In genomic region chr22:48365386-48365785, GRCh38 we compare ENCODE assay signal across 22 cellular contexts.
"Had no signal": no experiment of that assay in that cellular context is flagged by ENCODE, and none has a peak within 500 bp of the region (broad histone marks: within the 10 kb centered on the region; RNA-seq: fewer than 3 reads in every experiment).

No MANE protein-coding gene starts in this region.

- H3K36me3 Mint-ChIP-seq: naive thymus-derived CD4-positive, alpha-beta T cell; stimulated activated memory B cell treated with anti-CD40 and anti-IgM and Interleukin-4, amounts not matched to agents 10 μg/mL and 1 μg/mL and 100 μg/mL, for 72 hours had no signal

- H3K27me3 ChIP-seq: colonic mucosa, testis, tibial nerve had no signal

- H3K4me3 Mint-ChIP-seq: endodermal cell; naive thymus-derived CD4-positive, alpha-beta T cell; neural crest cell; stimulated activated memory B cell treated with anti-CD40 and anti-IgM and Interleukin-4, amounts not matched to agents 10 μg/mL and 1 μg/mL and 100 μg/mL, for 72 hours; stimulated activated naive CD8-positive, alpha-beta T cell treated with anti-CD3 and anti-CD28 coated beads, Interleukin-15, Interleukin-2, amounts not matched to agents 100 ng/mL and 50 ng/mL, for 24 hours had no signal

- H3K4me1 Mint-ChIP-seq: naive thymus-derived CD4-positive, alpha-beta T cell; stimulated activated memory B cell treated with anti-CD40 and anti-IgM and Interleukin-4, amounts not matched to agents 10 μg/mL and 1 μg/mL and 100 μg/mL, for 72 hours had no signal

- H3K36me3 ChIP-seq: colonic mucosa, spleen, tibial nerve had no signal

- H2AFZ ChIP-seq: hepatocyte, parathyroid adenoma had no signal

- ATAC-seq: left colon; naive thymus-derived CD4-positive, alpha-beta T cell; psoas muscle; sciatic nerve; stimulated activated memory B cell treated with anti-CD40 and anti-IgM and Interleukin-4, amounts not matched to agents 10 μg/mL and 1 μg/mL and 100 μg/mL, for 72 hours had no signal

- H3K4me2 ChIP-seq: hepatocyte had no signal

- H3K9ac ChIP-seq: parathyroid adenoma had no signal

- H3K9me3 ChIP-seq: colonic mucosa, psoas muscle, spleen, testis, tibial nerve had no signal

- FAIRE-seq: endothelial cell of umbilical vein had no signal

- H3K27me3 Mint-ChIP-seq: stimulated activated naive CD8-positive, alpha-beta T cell treated with anti-CD3 and anti-CD28 coated beads, Interleukin-15, Interleukin-2, amounts not matched to agents 100 ng/mL and 50 ng/mL, for 24 hours had no signal

- H3K9me3 Mint-ChIP-seq: endodermal cell; neural crest cell; stimulated activated memory B cell treated with anti-CD40 and anti-IgM and Interleukin-4, amounts not matched to agents 10 μg/mL and 1 μg/mL and 100 μg/mL, for 72 hours; stimulated activated naive CD8-positive, alpha-beta T cell treated with anti-CD3 and anti-CD28 coated beads, Interleukin-15, Interleukin-2, amounts not matched to agents 100 ng/mL and 50 ng/mL, for 24 hours had no signal

- H3K4me3 ChIP-seq: colonic mucosa, hepatocyte, psoas muscle, spleen, testis, tibial nerve had no signal

- H3K27ac Mint-ChIP-seq: endodermal cell; naive thymus-derived CD4-positive, alpha-beta T cell; stimulated activated memory B cell treated with anti-CD40 and anti-IgM and Interleukin-4, amounts not matched to agents 10 μg/mL and 1 μg/mL and 100 μg/mL, for 72 hours; stimulated activated naive CD8-positive, alpha-beta T cell treated with anti-CD3 and anti-CD28 coated beads, Interleukin-15, Interleukin-2, amounts not matched to agents 100 ng/mL and 50 ng/mL, for 24 hours had no signal

- H3K27ac ChIP-seq: colonic mucosa, hepatocyte, parathyroid adenoma, psoas muscle, spleen, testis, tibial nerve had no signal

- H3K79me2 ChIP-seq: hepatocyte, parathyroid adenoma had no signal

- H3K4me1 ChIP-seq: colonic mucosa, parathyroid adenoma, psoas muscle had no signal

- DNase-seq: colonic mucosa; effector CD4-positive, alpha-beta T cell; endodermal cell; foreskin melanocyte; left colon; naive thymus-derived CD4-positive, alpha-beta T cell; nucleus accumbens; psoas muscle; retina; spleen; stimulated activated CD4-positive, alpha-beta T cell treated with anti-CD3 and anti-CD28 coated beads, Interleukin-15, amount 100 ng/mL, for 24 hours; stimulated activated CD4-positive, alpha-beta T cell treated with anti-CD3 and anti-CD28 coated beads, Interleukin-1b, Interleukin-23, amount 100 ng/mL, for 48 hours; stimulated activated CD4-positive, alpha-beta T cell treated with anti-CD3 and anti-CD28 coated beads, Interleukin-4, amount 100 ng/mL, for 24 hours; testis had no signal
